Comparison of ENCODE assay signal across 8 cellular contexts in the genomic region with DNA sequence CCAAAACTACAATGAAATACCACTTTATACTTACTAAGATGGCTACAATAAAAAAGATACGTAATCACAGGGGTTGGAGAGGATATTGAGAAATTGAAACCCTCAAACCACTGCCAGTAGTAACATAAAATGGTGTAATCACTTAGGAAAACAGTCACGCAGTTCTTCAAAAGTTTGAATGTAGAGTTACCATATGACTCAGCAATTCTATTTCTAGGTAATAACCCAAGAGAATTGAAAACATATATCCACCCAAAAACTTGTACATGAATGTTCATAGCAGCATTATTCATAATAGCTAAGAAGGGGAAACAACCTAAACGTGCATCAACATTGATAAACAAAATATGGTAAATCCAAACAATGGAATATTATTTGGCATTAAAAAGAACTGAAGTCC. TPM values are rescaled to one million over a fixed set of nuclear protein-coding genes. Genes with fewer than 3 reads are reported as not detected.
DNase-seq lines count a peak whose midpoint lies in the region; ATAC-seq and TF ChIP-seq lines count a peak whose summit lies in the region.

No MANE protein-coding gene starts in this region.

- H3K4me1 Mint-ChIP-seq in activated CD4-positive, alpha-beta T cell treated with anti-CD3 and anti-CD28 coated beads, Interleukin-2, amount 10 ng/mL, durations not matched to agents 24 days and 14 days = peaks cover 49% of the 10 kb centered on the region
- peaks cover 3 to 5% of the 10 kb centered on the region in 2 donors for H3K4me1 Mint-ChIP-seq in stimulated activated naive B cell treated with anti-CD40 and anti-IgM and Interleukin-4, amounts not matched to agents 10 μg/mL and 1 μg/mL and 100 μg/mL, for 72 hours
- peaks cover 20% of the 10 kb centered on the region for H3K4me1 Mint-ChIP-seq in neural progenitor cell
- H3K4me1 Mint-ChIP-seq in CD8-positive, alpha-beta T cell (ENCODE audit: low read depth) = peaks cover 35% of the 10 kb centered on the region

- DNase-seq in activated CD4-positive, alpha-beta T cell treated with anti-CD3 and anti-CD28 coated beads, Interleukin-2, amount 10 ng/mL, durations not matched to agents 24 days and 14 days = peak; percentile 65
- DNase-seq in activated CD4-positive, alpha-beta T cell treated with anti-CD3 and anti-CD28 coated beads for 48 hours = no peak
- DNase-seq in SKM-1 treated with dmso at 0.1 percent for 144 hours (lab: John Stamatoyannopoulos, UW; ENCODE audit: unreplicated experiment) (peak; percentile 92), neural progenitor cell (ENCODE audit: low spot score) (no peak), posterior vena cava (ENCODE audit: low spot score) (no peak)
- no peak for DNase-seq in stimulated activated naive B cell treated with anti-CD40 and anti-IgM and Interleukin-4, amounts not matched to agents 10 μg/mL and 1 μg/mL and 100 μg/mL, for 72 hours
- no peak for DNase-seq in CD8-positive, alpha-beta T cell

- H3K4me3 Mint-ChIP-seq in activated CD4-positive, alpha-beta T cell treated with anti-CD3 and anti-CD28 coated beads, Interleukin-2, amount 10 ng/mL, durations not matched to agents 24 days and 14 days = peak overlapping the region; percentile 61
- no peak overlapping the region for H3K4me3 Mint-ChIP-seq in stimulated activated naive B cell treated with anti-CD40 and anti-IgM and Interleukin-4, amounts not matched to agents 10 μg/mL and 1 μg/mL and 100 μg/mL, for 72 hours
- no peak overlapping the region for H3K4me3 Mint-ChIP-seq in neural progenitor cell
- H3K4me3 Mint-ChIP-seq in CD8-positive, alpha-beta T cell = no peak overlapping the region

- no peaks in the 10 kb centered on the region for H3K27me3 Mint-ChIP-seq in activated CD4-positive, alpha-beta T cell treated with anti-CD3 and anti-CD28 coated beads, Interleukin-2, amount 10 ng/mL, durations not matched to agents 24 days and 14 days
- no peaks in the 10 kb centered on the region for H3K27me3 Mint-ChIP-seq in stimulated activated naive B cell treated with anti-CD40 and anti-IgM and Interleukin-4, amounts not matched to agents 10 μg/mL and 1 μg/mL and 100 μg/mL, for 72 hours
- H3K27me3 Mint-ChIP-seq in neural progenitor cell (ENCODE audit: insufficient read depth, low read depth) = peaks cover 2% of the 10 kb centered on the region
- H3K27me3 Mint-ChIP-seq in CD8-positive, alpha-beta T cell (ENCODE audit: low read depth) = no peaks in the 10 kb centered on the region

- H4K20me1 ChIP-seq in neural progenitor cell (ENCODE audit: low read depth) = no peaks in the 10 kb centered on the region

- no peaks in the 10 kb centered on the region for H3K27me3 ChIP-seq in neural progenitor cell
- no peaks in the 10 kb centered on the region for H3K27me3 ChIP-seq in CD8-positive, alpha-beta T cell (ENCODE audit: insufficient read depth, low read length)

- no peak overlapping the region for H3K27ac ChIP-seq in neural progenitor cell
- H3K27ac ChIP-seq in CD8-positive, alpha-beta T cell (ENCODE audit: low read depth, low read length) = no peak overlapping the region

- POLR2A ChIA-PET in CD8-positive, alpha-beta T cell (lab: Charles Lee) = interaction anchor here (1.4 to 1.8 kb wide), 2 partner anchors 91 to 100 kb away, joined by 5 to 6 read pairs; a partner anchor contains a TSS

- H3K4me2 ChIP-seq in neural progenitor cell = no peak overlapping the region

- no peak overlapping the region for H3K9ac ChIP-seq in neural progenitor cell

- H3K27ac Mint-ChIP-seq in activated CD4-positive, alpha-beta T cell treated with anti-CD3 and anti-CD28 coated beads, Interleukin-2, amount 10 ng/mL, durations not matched to agents 24 days and 14 days = peak overlapping the region; percentile 94
- H3K27ac Mint-ChIP-seq in stimulated activated naive B cell treated with anti-CD40 and anti-IgM and Interleukin-4, amounts not matched to agents 10 μg/mL and 1 μg/mL and 100 μg/mL, for 72 hours = no peak overlapping the region
- no peak overlapping the region for H3K27ac Mint-ChIP-seq in neural progenitor cell
- H3K27ac Mint-ChIP-seq in CD8-positive, alpha-beta T cell = no peak overlapping the region

- H3K9me3 Mint-ChIP-seq in activated CD4-positive, alpha-beta T cell treated with anti-CD3 and anti-CD28 coated beads, Interleukin-2, amount 10 ng/mL, durations not matched to agents 24 days and 14 days = peaks cover 4% of the 10 kb centered on the region
- no peaks in the 10 kb centered on the region for H3K9me3 Mint-ChIP-seq in stimulated activated naive B cell treated with anti-CD40 and anti-IgM and Interleukin-4, amounts not matched to agents 10 μg/mL and 1 μg/mL and 100 μg/mL, for 72 hours
- H3K9me3 Mint-ChIP-seq in neural progenitor cell = no peaks in the 10 kb centered on the region
- H3K9me3 Mint-ChIP-seq in CD8-positive, alpha-beta T cell = no peaks in the 10 kb centered on the region

- no peaks in the 10 kb centered on the region for H3K9me3 ChIP-seq in neural progenitor cell (ENCODE audit: low read depth)
- no peaks in the 10 kb centered on the region for H3K9me3 ChIP-seq in CD8-positive, alpha-beta T cell (ENCODE audit: low read length)

- TF ChIP-seq CTCF in neural progenitor cell (IDR thresholded peaks at IDR 0.05) = no peak
- TF ChIP-seq CTCF in CD8-positive, alpha-beta T cell (IDR thresholded peaks at IDR 0.05) = no peak

- H2AFZ ChIP-seq in neural progenitor cell (replicated peaks) = no peak overlapping the region

- intact Hi-C loops in activated CD4-positive, alpha-beta T cell treated with anti-CD3 and anti-CD28 coated beads, Interleukin-2, amount 10 ng/mL, durations not matched to agents 24 days and 14 days (cut with micrococcal nuclease) = loop anchor here (1.0 to 5.0 kb wide), 6 partner anchors 11 to 238 kb away; a partner anchor contains a TSS
- intact Hi-C loops in posterior vena cava (cut with DNase I) = no loop called here
- intact Hi-C loops in CD8-positive, alpha-beta T cell (cut with DNase I, micrococcal nuclease) = loop anchor here in 1 of 2 experiments (5.0 kb wide), 1 partner anchor 33 kb away; no protein-coding TSS in a partner anchor

- no peaks in the 10 kb centered on the region for H3K79me2 ChIP-seq in neural progenitor cell (ENCODE audit: low read depth)

- H3F3A ChIP-seq in neural progenitor cell (ENCODE audit: low read depth) = no peaks in the 10 kb centered on the region

- CTCF ChIA-PET in CD8-positive, alpha-beta T cell (lab: Charles Lee) = interaction anchor here (1.2 to 4.0 kb wide), 2 partner anchors 100 to 362 kb away, joined by 5 to 14 read pairs; a partner anchor contains a TSS

- ATAC-seq in HG03060 (IDR thresholded peaks at IDR 0.05; ENCODE audit: low read depth, unreplicated experiment) = peak; percentile 62
- peak; percentile 49 to 61 for ATAC-seq in stimulated activated naive B cell treated with anti-CD40 and anti-IgM and Interleukin-4, amounts not matched to agents 10 μg/mL and 1 μg/mL and 100 μg/mL, for 72 hours (replicated peaks)
- ATAC-seq in CD8-positive, alpha-beta T cell = no peak

- peaks cover 12% of the 10 kb centered on the region for H3K4me1 ChIP-seq in neural progenitor cell
- H3K4me1 ChIP-seq in CD8-positive, alpha-beta T cell (ENCODE audit: insufficient read depth, low read length) = peaks cover 10% of the 10 kb centered on the region

- H3K36me3 Mint-ChIP-seq in activated CD4-positive, alpha-beta T cell treated with anti-CD3 and anti-CD28 coated beads, Interleukin-2, amount 10 ng/mL, durations not matched to agents 24 days and 14 days (ENCODE audit: low read depth) = peaks cover 44% of the 10 kb centered on the region
- no peaks in the 10 kb centered on the region for H3K36me3 Mint-ChIP-seq in stimulated activated naive B cell treated with anti-CD40 and anti-IgM and Interleukin-4, amounts not matched to agents 10 μg/mL and 1 μg/mL and 100 μg/mL, for 72 hours
- H3K36me3 Mint-ChIP-seq in neural progenitor cell = no peaks in the 10 kb centered on the region
- H3K36me3 Mint-ChIP-seq in CD8-positive, alpha-beta T cell = peaks cover 6% of the 10 kb centered on the region

- H3K4me3 ChIP-seq in neural progenitor cell = no peak overlapping the region
- no peak overlapping the region for H3K4me3 ChIP-seq in CD8-positive, alpha-beta T cell (ENCODE audit: low read depth, low read length)

- no peaks in the 10 kb centered on the region for H3K36me3 ChIP-seq in neural progenitor cell
- no peaks in the 10 kb centered on the region for H3K36me3 ChIP-seq in CD8-positive, alpha-beta T cell (ENCODE audit: insufficient read depth, low read length)

RNA-seq across cellular contexts. Expression of a gene that starts 24.4 kb away (rescaled TPM):
- 334 and 344 TPM in 2 replicates for total RNA-seq in activated CD4-positive, alpha-beta T cell treated with anti-CD3 and anti-CD28 coated beads, Interleukin-2, amount 10 ng/mL, durations not matched to agents 24 days and 14 days
- total RNA-seq in neural progenitor cell (ENCODE audit: low replicate concordance) (192 and 271 TPM in 2 replicates), posterior vena cava (100 to 1,000 TPM; 112 to 140 TPM)
- total RNA-seq in CD8-positive, alpha-beta T cell = 100 to 1,000 TPM; 177 to 193 TPM

RNA-seq across cellular contexts. Expression of a gene that starts 45.0 kb away (rescaled TPM):
- total RNA-seq in activated CD4-positive, alpha-beta T cell treated with anti-CD3 and anti-CD28 coated beads, Interleukin-2, amount 10 ng/mL, durations not matched to agents 24 days and 14 days = 91.8 and 93.5 TPM in 2 replicates
- total RNA-seq in neural progenitor cell (ENCODE audit: low replicate concordance) (157 and 212 TPM in 2 replicates), posterior vena cava (100 to 1,000 TPM; 103 to 113 TPM)
- 100 to 1,000 TPM; 108 to 114 TPM for total RNA-seq in CD8-positive, alpha-beta T cell

Comparison
In these comparisons a context has a peak if more than half of its experiments do, and no peak if none do; other contexts are left out.
1. DNase-seq: peak in activated CD4-positive, alpha-beta T cell treated with anti-CD3 and anti-CD28 coated beads, Interleukin-2, amount 10 ng/mL, durations not matched to agents 24 days and 14 days (single experiment) and SKM-1 treated with dmso at 0.1 percent for 144 hours (single experiment); none in activated CD4-positive, alpha-beta T cell treated with anti-CD3 and anti-CD28 coated beads for 48 hours (single experiment), stimulated activated naive B cell treated with anti-CD40 and anti-IgM and Interleukin-4, amounts not matched to agents 10 μg/mL and 1 μg/mL and 100 μg/mL, for 72 hours (single experiment), neural progenitor cell (single experiment), posterior vena cava (single experiment) and CD8-positive, alpha-beta T cell (0 of 7).